ENCODE assay signal across 18 cellular contexts in the genomic region with DNA sequence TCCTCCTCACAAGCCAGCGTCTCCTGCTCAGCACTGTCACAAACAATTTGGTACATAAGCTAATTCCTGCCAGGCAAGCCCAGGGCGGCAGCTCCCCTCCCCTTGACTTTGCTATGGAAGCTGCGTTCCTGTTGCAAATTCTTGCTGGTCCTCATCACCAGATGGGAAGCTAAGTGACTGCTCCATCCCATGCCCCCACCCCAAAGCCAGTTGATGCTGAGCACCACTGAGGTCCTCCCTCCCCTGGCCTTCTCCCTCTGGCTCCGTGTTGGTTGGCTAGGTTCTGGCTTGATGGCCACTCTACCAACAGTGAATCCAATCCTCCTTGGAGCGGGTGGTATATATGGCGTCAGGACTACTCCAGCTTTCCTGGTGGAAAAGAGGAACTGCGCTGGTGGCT. TPM values are rescaled to one million over a fixed set of nuclear protein-coding genes. Genes with fewer than 3 reads are reported as not detected.
DNase-seq lines count a peak whose midpoint lies in the region; ATAC-seq, FAIRE-seq and TF ChIP-seq lines count a peak whose summit lies in the region.
"Had no signal": no experiment of that assay in that cellular context is flagged by ENCODE, and none has a peak within 500 bp of the region (broad histone marks: within the 10 kb centered on the region; RNA-seq: fewer than 3 reads in every experiment).

No MANE protein-coding gene starts in this region.

- H3K27me3 ChIP-seq in left lung: no peaks in the 10 kb centered on the region
- H3K27me3 ChIP-seq: BLaER1 treated with 17β-estradiol and CSF1 and Interleukin-3, amounts not matched to agents 10 nM and 100 nM had no signal

- no peaks in the 10 kb centered on the region for H3K4me1 Mint-ChIP-seq in stimulated activated naive CD8-positive, alpha-beta T cell treated with anti-CD3 and anti-CD28 coated beads, Interleukin-15, Interleukin-2, amounts not matched to agents 100 ng/mL and 50 ng/mL, for 24 hours (ENCODE audit: low read depth)
- H3K4me1 Mint-ChIP-seq in dendritic cell treated with granulocyte-macrophage colony-stimulating factor and Interleukin-4, amounts not matched to agents 40 ng/mL and 50 ng/mL, for 4 days (ENCODE audit: low read depth): peaks cover 55% of the 10 kb centered on the region
- no peaks in the 10 kb centered on the region for H3K4me1 Mint-ChIP-seq in progenitor cell of endocrine pancreas (ENCODE audit: low read depth)

- no peak for FAIRE-seq in HTR-8/SVneo (lab: Jason Lieb, UNC)
- FAIRE-seq: A204.1 had no signal

- peaks cover 0 to 53% of the 10 kb centered on the region in 2 donors for H3K36me3 ChIP-seq in left lung

- H3K9me3 Mint-ChIP-seq in stimulated activated naive CD8-positive, alpha-beta T cell treated with anti-CD3 and anti-CD28 coated beads, Interleukin-15, Interleukin-2, amounts not matched to agents 100 ng/mL and 50 ng/mL, for 24 hours: no peaks in the 10 kb centered on the region
- H3K9me3 Mint-ChIP-seq in dendritic cell treated with granulocyte-macrophage colony-stimulating factor and Interleukin-4, amounts not matched to agents 40 ng/mL and 50 ng/mL, for 4 days: no peaks in the 10 kb centered on the region
- no peaks in the 10 kb centered on the region for H3K9me3 Mint-ChIP-seq in progenitor cell of endocrine pancreas (ENCODE audit: low read depth)

- no peaks in the 10 kb centered on the region for H3K4me1 ChIP-seq in left lung

- no peak overlapping the region for H3K4me3 ChIP-seq in left lung
- H3K4me3 ChIP-seq: BLaER1 treated with 17β-estradiol and CSF1 and Interleukin-3, amounts not matched to agents 10 nM and 100 nM had no signal

- no peaks in the 10 kb centered on the region for H3K36me3 Mint-ChIP-seq in stimulated activated naive CD8-positive, alpha-beta T cell treated with anti-CD3 and anti-CD28 coated beads, Interleukin-15, Interleukin-2, amounts not matched to agents 100 ng/mL and 50 ng/mL, for 24 hours (ENCODE audit: low read depth)
- peaks cover 89% of the 10 kb centered on the region for H3K36me3 Mint-ChIP-seq in dendritic cell treated with granulocyte-macrophage colony-stimulating factor and Interleukin-4, amounts not matched to agents 40 ng/mL and 50 ng/mL, for 4 days (ENCODE audit: low read depth)
- peaks cover 17% of the 10 kb centered on the region for H3K36me3 Mint-ChIP-seq in progenitor cell of endocrine pancreas (ENCODE audit: insufficient read depth)

- intact Hi-C loops in dendritic cell treated with granulocyte-macrophage colony-stimulating factor and Interleukin-4, amounts not matched to agents 40 ng/mL and 50 ng/mL, for 4 days (cut with micrococcal nuclease): loop anchor here (5.0 kb wide), 1 partner anchor 35 kb away; a partner anchor contains a TSS
- intact Hi-C loops in left lung (cut with DNase I): no loop called here

- TF ChIP-seq CTCF in progenitor cell of endocrine pancreas (IDR thresholded peaks at IDR 0.05; ENCODE audit: unreplicated experiment) (no peak), left lung (IDR thresholded peaks at IDR 0.05) (no peak)

- DNase-seq in stimulated activated naive CD8-positive, alpha-beta T cell treated with anti-CD3 and anti-CD28 coated beads, Interleukin-15, Interleukin-2, amounts not matched to agents 100 U/mL and 50 U/mL, for 24 hours: no peak
- DNase-seq in progenitor cell of endocrine pancreas (ENCODE audit: low spot score, unreplicated experiment) (no peak), T-helper 9 cell (no peak), HTR-8/SVneo (ENCODE audit: insufficient read length, low spot score) (no peak), left lung (no peak)
- DNase-seq: DMS79 treated with DMSO at 0.1 percent for 48 hours, NCI-H1092, NCI-H2081 treated with DMSO at 0.1 percent for 48 hours, NCI-H510A, NCI-H82, PC-3 had no signal

- no peak overlapping the region for H3K27ac ChIP-seq in left lung
- H3K27ac ChIP-seq: KMS-11, RWPE1 had no signal

- no peaks in the 10 kb centered on the region for H3K27me3 Mint-ChIP-seq in stimulated activated naive CD8-positive, alpha-beta T cell treated with anti-CD3 and anti-CD28 coated beads, Interleukin-15, Interleukin-2, amounts not matched to agents 100 ng/mL and 50 ng/mL, for 24 hours
- no peaks in the 10 kb centered on the region for H3K27me3 Mint-ChIP-seq in dendritic cell treated with granulocyte-macrophage colony-stimulating factor and Interleukin-4, amounts not matched to agents 40 ng/mL and 50 ng/mL, for 4 days
- H3K27me3 Mint-ChIP-seq in progenitor cell of endocrine pancreas: no peaks in the 10 kb centered on the region

- no peaks in the 10 kb centered on the region for H3K9me3 ChIP-seq in left lung
- H3K9me3 ChIP-seq: BLaER1 treated with 17β-estradiol and CSF1 and Interleukin-3, amounts not matched to agents 10 nM and 100 nM had no signal

- ATAC-seq in stimulated activated naive CD8-positive, alpha-beta T cell treated with anti-CD3 and anti-CD28 coated beads, Interleukin-15, Interleukin-2, amounts not matched to agents 100 U/mL and 50 U/mL, for 24 hours: no peak
- no peak for ATAC-seq in left lung
- ATAC-seq: PC-3 had no signal

- H3K27ac Mint-ChIP-seq in stimulated activated naive CD8-positive, alpha-beta T cell treated with anti-CD3 and anti-CD28 coated beads, Interleukin-15, Interleukin-2, amounts not matched to agents 100 ng/mL and 50 ng/mL, for 24 hours: peak overlapping the region; percentile 16
- H3K27ac Mint-ChIP-seq in dendritic cell treated with granulocyte-macrophage colony-stimulating factor and Interleukin-4, amounts not matched to agents 40 ng/mL and 50 ng/mL, for 4 days: peak overlapping the region; percentile 12
- peak overlapping the region; percentile 8 for H3K27ac Mint-ChIP-seq in progenitor cell of endocrine pancreas

- no peak overlapping the region for H3K4me3 Mint-ChIP-seq in stimulated activated naive CD8-positive, alpha-beta T cell treated with anti-CD3 and anti-CD28 coated beads, Interleukin-15, Interleukin-2, amounts not matched to agents 100 ng/mL and 50 ng/mL, for 24 hours
- no peak overlapping the region for H3K4me3 Mint-ChIP-seq in dendritic cell treated with granulocyte-macrophage colony-stimulating factor and Interleukin-4, amounts not matched to agents 40 ng/mL and 50 ng/mL, for 4 days
- H3K4me3 Mint-ChIP-seq in progenitor cell of endocrine pancreas (ENCODE audit: low read depth): no peak overlapping the region

RNA-seq across cellular contexts. Expression of a gene that starts 34.4 kb away (rescaled TPM):
- total RNA-seq in progenitor cell of endocrine pancreas (4.3 and 5.3 TPM in 2 replicates), left lung (1 to 10 TPM; 1.1 to 1.3 TPM)
- total RNA-seq: G401 had no signal
